Comparison of ENCODE assay signal across 1 cellular context in the genomic region with DNA sequence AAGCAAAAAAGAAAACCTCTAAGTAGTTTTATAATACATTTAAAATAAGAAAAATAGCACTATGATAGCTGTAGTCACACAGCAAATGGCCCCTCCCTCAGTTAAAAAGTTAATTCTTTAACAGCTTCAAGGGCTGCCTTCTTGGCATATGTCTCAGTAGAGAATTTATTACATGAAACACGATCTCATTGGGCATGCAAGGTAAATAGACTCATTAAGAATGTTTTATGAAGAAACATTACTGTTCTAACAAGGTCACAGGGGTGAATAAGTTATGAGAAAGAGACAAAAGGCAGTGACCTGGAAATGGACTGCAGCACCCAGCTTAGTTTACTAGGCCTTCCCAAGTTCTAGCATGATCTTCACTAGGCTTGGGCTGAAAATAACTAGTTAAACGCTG.
TF ChIP-seq lines count a peak whose summit lies in the region.

No MANE protein-coding gene starts in this region.

TF ChIP-seq in HEK293, 187 proteins besides CTCF, POLR2A, EP300 and RAD21:
- TF ChIP-seq, protein P1, sequence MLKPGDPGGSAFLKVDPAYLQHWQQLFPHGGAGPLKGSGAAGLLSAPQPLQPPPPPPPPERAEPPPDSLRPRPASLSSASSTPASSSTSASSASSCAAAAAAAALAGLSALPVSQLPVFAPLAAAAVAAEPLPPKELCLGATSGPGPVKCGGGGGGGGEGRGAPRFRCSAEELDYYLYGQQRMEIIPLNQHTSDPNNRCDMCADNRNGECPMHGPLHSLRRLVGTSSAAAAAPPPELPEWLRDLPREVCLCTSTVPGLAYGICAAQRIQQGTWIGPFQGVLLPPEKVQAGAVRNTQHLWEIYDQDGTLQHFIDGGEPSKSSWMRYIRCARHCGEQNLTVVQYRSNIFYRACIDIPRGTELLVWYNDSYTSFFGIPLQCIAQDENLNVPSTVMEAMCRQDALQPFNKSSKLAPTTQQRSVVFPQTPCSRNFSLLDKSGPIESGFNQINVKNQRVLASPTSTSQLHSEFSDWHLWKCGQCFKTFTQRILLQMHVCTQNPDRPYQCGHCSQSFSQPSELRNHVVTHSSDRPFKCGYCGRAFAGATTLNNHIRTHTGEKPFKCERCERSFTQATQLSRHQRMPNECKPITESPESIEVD (tag by site-specific recombination; IDR thresholded peaks at IDR 0.05): peak; percentile 42
- TF ChIP-seq ZNF239 (tag by site-specific recombination; IDR thresholded peaks at IDR 0.05) (no peak), ZNF416 (tag by site-specific recombination; IDR thresholded peaks at IDR 0.05) (no peak), ZNF404 (tag by site-specific recombination; IDR thresholded peaks at IDR 0.05) (no peak), ZSCAN30 (tag by site-specific recombination; IDR thresholded peaks at IDR 0.05) (peak; percentile 48; the same call in 1 of the 2 replicates), FEZF1 (tag by site-specific recombination; IDR thresholded peaks at IDR 0.05) (peak; percentile 69)
- TF ChIP-seq, protein P2, sequence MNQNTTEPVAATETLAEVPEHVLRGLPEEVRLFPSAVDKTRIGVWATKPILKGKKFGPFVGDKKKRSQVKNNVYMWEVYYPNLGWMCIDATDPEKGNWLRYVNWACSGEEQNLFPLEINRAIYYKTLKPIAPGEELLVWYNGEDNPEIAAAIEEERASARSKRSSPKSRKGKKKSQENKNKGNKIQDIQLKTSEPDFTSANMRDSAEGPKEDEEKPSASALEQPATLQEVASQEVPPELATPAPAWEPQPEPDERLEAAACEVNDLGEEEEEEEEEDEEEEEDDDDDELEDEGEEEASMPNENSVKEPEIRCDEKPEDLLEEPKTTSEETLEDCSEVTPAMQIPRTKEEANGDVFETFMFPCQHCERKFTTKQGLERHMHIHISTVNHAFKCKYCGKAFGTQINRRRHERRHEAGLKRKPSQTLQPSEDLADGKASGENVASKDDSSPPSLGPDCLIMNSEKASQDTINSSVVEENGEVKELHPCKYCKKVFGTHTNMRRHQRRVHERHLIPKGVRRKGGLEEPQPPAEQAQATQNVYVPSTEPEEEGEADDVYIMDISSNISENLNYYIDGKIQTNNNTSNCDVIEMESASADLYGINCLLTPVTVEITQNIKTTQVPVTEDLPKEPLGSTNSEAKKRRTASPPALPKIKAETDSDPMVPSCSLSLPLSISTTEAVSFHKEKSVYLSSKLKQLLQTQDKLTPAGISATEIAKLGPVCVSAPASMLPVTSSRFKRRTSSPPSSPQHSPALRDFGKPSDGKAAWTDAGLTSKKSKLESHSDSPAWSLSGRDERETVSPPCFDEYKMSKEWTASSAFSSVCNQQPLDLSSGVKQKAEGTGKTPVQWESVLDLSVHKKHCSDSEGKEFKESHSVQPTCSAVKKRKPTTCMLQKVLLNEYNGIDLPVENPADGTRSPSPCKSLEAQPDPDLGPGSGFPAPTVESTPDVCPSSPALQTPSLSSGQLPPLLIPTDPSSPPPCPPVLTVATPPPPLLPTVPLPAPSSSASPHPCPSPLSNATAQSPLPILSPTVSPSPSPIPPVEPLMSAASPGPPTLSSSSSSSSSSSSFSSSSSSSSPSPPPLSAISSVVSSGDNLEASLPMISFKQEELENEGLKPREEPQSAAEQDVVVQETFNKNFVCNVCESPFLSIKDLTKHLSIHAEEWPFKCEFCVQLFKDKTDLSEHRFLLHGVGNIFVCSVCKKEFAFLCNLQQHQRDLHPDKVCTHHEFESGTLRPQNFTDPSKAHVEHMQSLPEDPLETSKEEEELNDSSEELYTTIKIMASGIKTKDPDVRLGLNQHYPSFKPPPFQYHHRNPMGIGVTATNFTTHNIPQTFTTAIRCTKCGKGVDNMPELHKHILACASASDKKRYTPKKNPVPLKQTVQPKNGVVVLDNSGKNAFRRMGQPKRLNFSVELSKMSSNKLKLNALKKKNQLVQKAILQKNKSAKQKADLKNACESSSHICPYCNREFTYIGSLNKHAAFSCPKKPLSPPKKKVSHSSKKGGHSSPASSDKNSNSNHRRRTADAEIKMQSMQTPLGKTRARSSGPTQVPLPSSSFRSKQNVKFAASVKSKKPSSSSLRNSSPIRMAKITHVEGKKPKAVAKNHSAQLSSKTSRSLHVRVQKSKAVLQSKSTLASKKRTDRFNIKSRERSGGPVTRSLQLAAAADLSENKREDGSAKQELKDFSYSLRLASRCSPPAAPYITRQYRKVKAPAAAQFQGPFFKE (tag by site-specific recombination; IDR thresholded peaks at IDR 0.05; ENCODE audit: borderline replicate concordance): no peak
